In genomic region chr2:10972683-10973433, GRCh38 we compare ENCODE assay signal across 1 cellular context.
TF ChIP-seq lines count a peak whose summit lies in the region.

No MANE protein-coding gene starts in this region.

TF ChIP-seq in H1, 55 proteins besides CTCF, POLR2A, EP300 and RAD21:
- TF ChIP-seq, protein P1, sequence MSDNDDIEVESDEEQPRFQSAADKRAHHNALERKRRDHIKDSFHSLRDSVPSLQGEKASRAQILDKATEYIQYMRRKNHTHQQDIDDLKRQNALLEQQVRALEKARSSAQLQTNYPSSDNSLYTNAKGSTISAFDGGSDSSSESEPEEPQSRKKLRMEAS (IDR thresholded peaks at IDR 0.05), result 0 out of 2 replicates have a peak, but pooled peaks have one; percentile 19
- TF ChIP-seq TEAD4 (IDR thresholded peaks at IDR 0.05; ENCODE audit: low read depth, low read length), result peak; percentile 72; the same call in 1 of the 2 replicates
- peak; percentile 13; the same call in 1 of the 2 replicates for TF ChIP-seq KDM1A (IDR thresholded peaks at IDR 0.05; ENCODE audit: borderline replicate concordance, low read length)
- TF ChIP-seq HDAC2 (IDR thresholded peaks at IDR 0.05; ENCODE audit: borderline replicate concordance in 1 of 2, low read depth in 2 of 2, low read length in 2 of 2), result no peak
